Comparison of ENCODE assay signal across 12 cellular contexts in genomic region chr11:129643031-129643721, GRCh38.
A peak's percentile ranks its signal among the peaks of the same experiment; 100 is the strongest.
DNase-seq lines count a peak whose midpoint lies in the region; ATAC-seq, FAIRE-seq and TF ChIP-seq lines count a peak whose summit lies in the region.
"Had no signal": no experiment of that assay in that cellular context is flagged by ENCODE, and none has a peak within 500 bp of the region (broad histone marks: within the 10 kb centered on the region; RNA-seq: fewer than 3 reads in every experiment).

No MANE protein-coding gene starts in this region.

- H3K27ac ChIP-seq in A549: peak overlapping the region; percentile 43 to 54; a peak in 3 of 6 replicates
- H3K27ac ChIP-seq in CD8-positive, alpha-beta T cell (ENCODE audit: low read depth, low read length): no peak overlapping the region
- H3K27ac ChIP-seq: neural progenitor cell had no signal

- no peak for TF ChIP-seq POLR2A in A549 (IDR thresholded peaks at IDR 0.05; ENCODE audit: low read length)

- H3K4me2 ChIP-seq in A549: peak overlapping the region; percentile 53
- H3K4me2 ChIP-seq: neural progenitor cell had no signal

- POLR2A ChIA-PET in A549 (lab: Yijun Ruan, JAX): no interaction called here
- POLR2A ChIA-PET in CD8-positive, alpha-beta T cell (lab: Charles Lee): interaction anchor here (0.6 kb wide), 1 partner anchor 1338 kb away, joined by 3 read pairs; no protein-coding TSS in a partner anchor

- DNase-seq in A549 (ENCODE audit: low read depth in 1 of 2, low spot score in 1 of 2): peak; percentile 31 to 78
- DNase-seq in HCEC 1CT: peak; percentile 71
- peak; percentile 20 for DNase-seq in fibroblast of peridontal ligament (ENCODE audit: extremely low read depth)
- no peak for DNase-seq in Ammon's horn (ENCODE audit: low spot score)
- no peak for DNase-seq in NCI-H748 treated with DMSO at 0.1 percent for 48 hours (lab: John Stamatoyannopoulos, UW)
- DNase-seq in CD8-positive, alpha-beta T cell: no peak
- DNase-seq in omental fat pad (ENCODE audit: low spot score): no peak
- DNase-seq: DMS79, NCI-H446 treated with DMSO at 0.1 percent for 48 hours had no signal

- H3K4me3 ChIP-seq in A549: no peak overlapping the region
- no peak overlapping the region for H3K4me3 ChIP-seq in CD8-positive, alpha-beta T cell (ENCODE audit: low read depth, low read length)
- H3K4me3 ChIP-seq: neural progenitor cell had no signal

- H3K9me3 Mint-ChIP-seq in T-helper 1 cell treated with Interleukin-12 subunit alpha and Interleukin-12 subunit beta and Interleukin-4 antibody, amounts not matched to agents 30 μg/mL and 1 μg/mL, for 36 hours: peaks cover 3% of the 10 kb centered on the region
- H3K9me3 Mint-ChIP-seq in CD8-positive, alpha-beta T cell: no peaks in the 10 kb centered on the region
- H3K9me3 Mint-ChIP-seq: neural progenitor cell had no signal

- intact Hi-C loops in CD8-positive, alpha-beta T cell (cut with DNase I, micrococcal nuclease): no loop called here

- H3K27ac Mint-ChIP-seq in T-helper 1 cell treated with Interleukin-12 subunit alpha and Interleukin-12 subunit beta and Interleukin-4 antibody, amounts not matched to agents 30 μg/mL and 1 μg/mL, for 36 hours: peak overlapping the region; percentile 76
- H3K27ac Mint-ChIP-seq in CD8-positive, alpha-beta T cell: no peak overlapping the region
- H3K27ac Mint-ChIP-seq: brain, neural progenitor cell had no signal

- H3K4me1 ChIP-seq in A549: peaks cover 38% of the 10 kb centered on the region
- H3K4me1 ChIP-seq in CD8-positive, alpha-beta T cell (ENCODE audit: insufficient read depth, low read length): no peaks in the 10 kb centered on the region
- H3K4me1 ChIP-seq: neural progenitor cell had no signal

- ATAC-seq in A549 (peak; percentile 88 to 89), omental fat pad (ENCODE audit: low FRiP score) (no peak)
- ATAC-seq in CD8-positive, alpha-beta T cell: no peak

- H3K9me3 ChIP-seq in A549: no peaks in the 10 kb centered on the region
- H3K9me3 ChIP-seq in CD8-positive, alpha-beta T cell (ENCODE audit: low read length): no peaks in the 10 kb centered on the region

- TF ChIP-seq CTCF in A549 (IDR thresholded peaks at IDR 0.05): no peak
- no peak for TF ChIP-seq CTCF in CD8-positive, alpha-beta T cell (IDR thresholded peaks at IDR 0.05)
- TF ChIP-seq CTCF in omental fat pad (IDR thresholded peaks at IDR 0.05): no peak

- H3K27me3 ChIP-seq in CD8-positive, alpha-beta T cell (ENCODE audit: insufficient read depth, low read length): no peaks in the 10 kb centered on the region
- H3K27me3 ChIP-seq: neural progenitor cell had no signal

- peaks cover 49% of the 10 kb centered on the region for H3K4me1 Mint-ChIP-seq in T-helper 1 cell treated with Interleukin-12 subunit alpha and Interleukin-12 subunit beta and Interleukin-4 antibody, amounts not matched to agents 30 μg/mL and 1 μg/mL, for 36 hours (ENCODE audit: low read depth)
- peaks cover 1% of the 10 kb centered on the region for H3K4me1 Mint-ChIP-seq in CD8-positive, alpha-beta T cell (ENCODE audit: low read depth)
- H3K4me1 Mint-ChIP-seq: brain had no signal

- TF ChIP-seq RAD21 in A549 (conservative IDR thresholded peaks at IDR 0.05 in 1 of 2, IDR thresholded peaks at IDR 0.05 in 1 of 2): no peak

- H3K27me3 Mint-ChIP-seq in T-helper 1 cell treated with Interleukin-12 subunit alpha and Interleukin-12 subunit beta and Interleukin-4 antibody, amounts not matched to agents 30 μg/mL and 1 μg/mL, for 36 hours (ENCODE audit: low read depth): no peaks in the 10 kb centered on the region
- peaks cover 4% of the 10 kb centered on the region for H3K27me3 Mint-ChIP-seq in CD8-positive, alpha-beta T cell (ENCODE audit: low read depth)

- H3K36me3 Mint-ChIP-seq in T-helper 1 cell treated with Interleukin-12 subunit alpha and Interleukin-12 subunit beta and Interleukin-4 antibody, amounts not matched to agents 30 μg/mL and 1 μg/mL, for 36 hours (ENCODE audit: low read depth): peaks cover 2% of the 10 kb centered on the region
- no peaks in the 10 kb centered on the region for H3K36me3 Mint-ChIP-seq in CD8-positive, alpha-beta T cell
- H3K36me3 Mint-ChIP-seq: brain, neural progenitor cell had no signal

- no peaks in the 10 kb centered on the region for H3K36me3 ChIP-seq in CD8-positive, alpha-beta T cell (ENCODE audit: insufficient read depth, low read length)
- H3K36me3 ChIP-seq: neural progenitor cell had no signal

- CTCF ChIA-PET in A549 (lab: Yijun Ruan, JAX): interaction anchor here (1.4 kb wide), 1 partner anchor 52 kb away, joined by 3 read pairs; no protein-coding TSS in a partner anchor
- CTCF ChIA-PET in CD8-positive, alpha-beta T cell (lab: Charles Lee): no interaction called here

- FAIRE-seq in A549 (lab: Jason Lieb, UNC): no peak

- 2% methylated on average over 5 of the region's 6 CpGs for WGBS in A549 (ENCODE audit: missing lambda C conversion rate)

- no peak overlapping the region for H3K4me3 Mint-ChIP-seq in T-helper 1 cell treated with Interleukin-12 subunit alpha and Interleukin-12 subunit beta and Interleukin-4 antibody, amounts not matched to agents 30 μg/mL and 1 μg/mL, for 36 hours
- no peak overlapping the region for H3K4me3 Mint-ChIP-seq in CD8-positive, alpha-beta T cell
- H3K4me3 Mint-ChIP-seq: brain, neural progenitor cell had no signal

- no peak for TF ChIP-seq EP300 in A549 (IDR thresholded peaks at IDR 0.05)

TF ChIP-seq in A549, 52 proteins besides CTCF, POLR2A, EP300 and RAD21:
- TF ChIP-seq FOSL2 (IDR thresholded peaks at IDR 0.05) (peak; percentile 23; the same call in 1 of the 2 replicates), FOSL2 (CRISPR knock-in tag; IDR thresholded peaks at IDR 0.05) (no peak), CHD2 (IDR thresholded peaks at IDR 0.05; ENCODE audit: low read length, partially characterized antibody) (no peak), HMGXB4 (CRISPR knock-in tag; IDR thresholded peaks at IDR 0.05; ENCODE audit: borderline replicate concordance) (no peak), JUNB (IDR thresholded peaks at IDR 0.05) (peak; percentile 42; the same call in 1 of the 2 replicates), HOXB5 (CRISPR knock-in tag; IDR thresholded peaks at IDR 0.05) (0 out of 2 replicates have a peak, but pooled peaks have one; percentile 52), GATA3 (IDR thresholded peaks at IDR 0.05; ENCODE audit: borderline replicate concordance) (peak; percentile 26; the same call in 1 of the 2 replicates), MAX (IDR thresholded peaks at IDR 0.05) (peak; percentile 39), REST (IDR thresholded peaks at IDR 0.05) (no peak), CEBPB (IDR thresholded peaks at IDR 0.05) (peak in 1 of 2 experiments; percentile 41; a peak in 1 of 4 replicates)

Comparison
In these comparisons a context has a peak if more than half of its experiments do, and no peak if none do; other contexts are left out.
1. ATAC-seq: peak in A549 (2 of 2); none in CD8-positive, alpha-beta T cell (single experiment) and omental fat pad (single experiment).
2. DNase-seq: peak in A549 (2 of 2), HCEC 1CT (single experiment) and fibroblast of peridontal ligament (single experiment); none in Ammon's horn (single experiment), NCI-H748 treated with DMSO at 0.1 percent for 48 hours (single experiment), CD8-positive, alpha-beta T cell (0 of 7) and omental fat pad (single experiment).